Comparison of ENCODE assay signal across 22 cellular contexts in genomic region chr10:12801214-12802087, GRCh38.
DNase-seq lines count a peak whose midpoint lies in the region; FAIRE-seq and TF ChIP-seq lines count a peak whose summit lies in the region.
"Had no signal": no experiment of that assay in that cellular context is flagged by ENCODE, and none has a peak within 500 bp of the region (broad histone marks: within the 10 kb centered on the region; RNA-seq: fewer than 3 reads in every experiment).

No MANE protein-coding gene starts in this region.

- H3K36me3 ChIP-seq in small intestine (ENCODE audit: control insufficient read depth in 2 of 2, insufficient read depth in 2 of 2, low read length in 2 of 2), result no peaks in the 10 kb centered on the region
- H3K36me3 ChIP-seq in PC-9 (ENCODE audit: low read depth), result no peaks in the 10 kb centered on the region
- H3K36me3 ChIP-seq: MG63, Peyer's patch, SJCRH30 had no signal

- H3F3A ChIP-seq in PC-9 (ENCODE audit: insufficient read depth, low read depth), result no peaks in the 10 kb centered on the region

- H3K79me2 ChIP-seq in PC-9 (ENCODE audit: low read depth), result no peaks in the 10 kb centered on the region

- peak; percentile 34 for DNase-seq in HT1080 (ENCODE audit: low read depth)
- peak; percentile 25 to 59 for DNase-seq in dermis microvascular lymphatic vessel endothelial cell (ENCODE audit: low read depth in 2 of 2)
- DNase-seq in glutamatergic neuron, result no peak
- DNase-seq in small intestine, result peak; percentile 25
- DNase-seq in UCSD-AML1 (lab: John Stamatoyannopoulos, UW; ENCODE audit: unreplicated experiment), result no peak
- DNase-seq in PC-9, result no peak
- DNase-seq in GM20000 (ENCODE audit: low spot score), result no peak
- DNase-seq in epidermal melanocyte (ENCODE audit: insufficient read length, low spot score), result no peak
- DNase-seq: CD4-positive, CD25-positive, alpha-beta regulatory T cell; COR-L47; MG63; NCI-H1417; NCI-H187; NCI-H2227 treated with DMSO at 0.1 percent for 48 hours; NCI-H510A; NCI-H748 treated with DMSO at 0.1 percent for 48 hours; NK-92 treated with Interleukin-12 subunit alpha and Interleukin-12 subunit beta, amount 100 ng/mL, for 24 hours; Peyer's patch; SJCRH30 had no signal

- intact Hi-C loops in PC-9 (cut with micrococcal nuclease; ENCODE audit: unreplicated experiment), result no loop called here

- TF ChIP-seq CTCF in glutamatergic neuron (IDR thresholded peaks at IDR 0.05; ENCODE audit: partially characterized antibody, unreplicated experiment) (no peak), PC-9 (conservative IDR thresholded peaks at IDR 0.05) (no peak), GM20000 (IDR thresholded peaks at IDR 0.05; ENCODE audit: extremely low read depth, missing control alignments) (no peak)

- no peaks in the 10 kb centered on the region for H3K4me1 ChIP-seq in small intestine (ENCODE audit: control insufficient read depth in 2 of 2, insufficient read depth in 1 of 2, low read depth in 1 of 2, low read length in 1 of 2)
- no peaks in the 10 kb centered on the region for H3K4me1 ChIP-seq in PC-9 (replicated peaks; ENCODE audit: insufficient read depth)
- H3K4me1 ChIP-seq: Peyer's patch had no signal

- H3K9me3 Mint-ChIP-seq in glutamatergic neuron (ENCODE audit: unreplicated experiment), result peaks cover 14% of the 10 kb centered on the region
- H3K9me3 Mint-ChIP-seq: CD4-positive, CD25-positive, alpha-beta regulatory T cell; IgD-negative memory B cell had no signal

- H3K36me3 Mint-ChIP-seq in glutamatergic neuron (ENCODE audit: unreplicated experiment), result peaks cover 5% of the 10 kb centered on the region

- POLR2A ChIA-PET in PC-9 (lab: Charles Lee; ENCODE audit: unreplicated experiment), result interaction anchor here (0.6 kb wide), 1 partner anchor 29 kb away, joined by 3 read pairs; no protein-coding TSS in a partner anchor

- no peak for FAIRE-seq in small intestine (lab: Jason Lieb, UNC)
- FAIRE-seq: G401.6, GM18507 had no signal

- no peak overlapping the region for H3K4me3 Mint-ChIP-seq in glutamatergic neuron (ENCODE audit: unreplicated experiment)
- H3K4me3 Mint-ChIP-seq: CD4-positive, CD25-positive, alpha-beta regulatory T cell; IgD-negative memory B cell had no signal

- WGBS in small intestine, 3 donors, result 84 to 92% (median 89%) methylated on average over 3 of the region's 3 CpGs

- H3K9me2 ChIP-seq in PC-9 (ENCODE audit: insufficient read depth), result no peaks in the 10 kb centered on the region

- H3K27me3 Mint-ChIP-seq in glutamatergic neuron (ENCODE audit: unreplicated experiment), result peaks cover 8% of the 10 kb centered on the region
- H3K27me3 Mint-ChIP-seq: CD4-positive, CD25-positive, alpha-beta regulatory T cell; IgD-negative memory B cell had no signal

- no TSS peak for BruUV-seq in PC-9 (replicated peaks; lab: Mats Ljungman, UMichigan)

- no peak overlapping the region for H3K4me2 ChIP-seq in PC-9

- H3K27me3 ChIP-seq in small intestine (ENCODE audit: control insufficient read depth in 2 of 2, insufficient read depth in 2 of 2, low read length in 2 of 2) (no peaks in the 10 kb centered on the region), PC-9 (ENCODE audit: insufficient read depth, low read depth) (no peaks in the 10 kb centered on the region)
- H3K27me3 ChIP-seq: MG63, Peyer's patch, SJCRH30 had no signal

- CTCF ChIA-PET in PC-9 (lab: Charles Lee), result no interaction called here

- H3K27ac Mint-ChIP-seq in glutamatergic neuron (ENCODE audit: unreplicated experiment), result peak overlapping the region; percentile 0
- H3K27ac Mint-ChIP-seq: CD4-positive, CD25-positive, alpha-beta regulatory T cell; IgD-negative memory B cell had no signal

- peaks cover 41% of the 10 kb centered on the region for H3K4me1 Mint-ChIP-seq in glutamatergic neuron (ENCODE audit: low read depth, unreplicated experiment)
- H3K4me1 Mint-ChIP-seq: IgD-negative memory B cell had no signal

- no peaks in the 10 kb centered on the region for H4K20me1 ChIP-seq in PC-9 (ENCODE audit: insufficient read depth)

- H3K4me3 ChIP-seq in small intestine (ENCODE audit: low read depth in 1 of 2, low read length in 2 of 2) (no peak overlapping the region), PC-9 (no peak overlapping the region)
- H3K4me3 ChIP-seq: MG63, Peyer's patch, SJCRH30 had no signal

- H2AFZ ChIP-seq in PC-9, result no peak overlapping the region

- H3K9me3 ChIP-seq in small intestine (ENCODE audit: control insufficient read depth, low read depth) (no peaks in the 10 kb centered on the region), PC-9 (ENCODE audit: insufficient read depth, low read depth) (no peaks in the 10 kb centered on the region)
- H3K9me3 ChIP-seq: MG63, Peyer's patch, SJCRH30 had no signal

- no peak overlapping the region for H3K27ac ChIP-seq in small intestine (ENCODE audit: low read depth in 1 of 2, low read length in 1 of 2)
- H3K27ac ChIP-seq in PC-9, result no peak overlapping the region
- H3K27ac ChIP-seq: Peyer's patch, SJCRH30 had no signal

Comparison
In these comparisons a context has a peak if more than half of its experiments do, and no peak if none do; other contexts are left out.
1. DNase-seq: peak in HT1080 (single experiment), dermis microvascular lymphatic vessel endothelial cell (2 of 2) and small intestine (single experiment); none in glutamatergic neuron (single experiment), UCSD-AML1 (single experiment), PC-9 (0 of 2), GM20000 (single experiment) and epidermal melanocyte (single experiment).